ENCODE assay signal across 8 cellular contexts in genomic region chr19:6278740-6279619, GRCh38. TPM values are rescaled to one million over a fixed set of nuclear protein-coding genes. Genes with fewer than 3 reads are reported as not detected.
A peak's percentile ranks its signal among the peaks of the same experiment; 100 is the strongest.
DNase-seq lines count a peak whose midpoint lies in the region; ATAC-seq and TF ChIP-seq lines count a peak whose summit lies in the region.

No MANE protein-coding gene starts in this region.

- H3K9me3 ChIP-seq in esophagus (ENCODE audit: control insufficient read depth in 2 of 2, insufficient read depth in 1 of 2, low read depth in 1 of 2, low read length in 1 of 2) = no peaks in the 10 kb centered on the region
- no peaks in the 10 kb centered on the region for H3K9me3 ChIP-seq in trophoblast cell (ENCODE audit: insufficient read depth, low read depth, low read length)

- no peak overlapping the region for H3K23ac ChIP-seq in trophoblast cell (ENCODE audit: low read length)

- H2BK120ac ChIP-seq in trophoblast cell (ENCODE audit: insufficient read depth, low read length, poor library complexity) = peak overlapping the region; percentile 78

- WGBS in esophagus, 2 donors = 5 to 12% methylated on average over 24 to 36 of the region's 36 CpGs
- no CpG with 5 or more reads among the region's 36 CpGs for WGBS in trophoblast cell (ENCODE audit: extremely low coverage, insufficient coverage, insufficient read length)

- peak overlapping the region; percentile 93 for H4K91ac ChIP-seq in trophoblast cell (ENCODE audit: low read depth, low read length)

- 0 out of 3 replicates have a peak, but pooled peaks have one; percentile 8 for ATAC-seq in SK-N-SH treated with all-trans-retinoic acid at 6 μM for 48 hours
- ATAC-seq in HG03342 (IDR thresholded peaks at IDR 0.05; ENCODE audit: unreplicated experiment) = no peak

- peak overlapping the region; percentile 93 for H3K14ac ChIP-seq in trophoblast cell (ENCODE audit: low read length)

- peak overlapping the region; percentile 20 for H2BK12ac ChIP-seq in trophoblast cell (ENCODE audit: low read length)

- peak overlapping the region; percentile 90 for H2BK5ac ChIP-seq in trophoblast cell (ENCODE audit: low read depth, low read length, poor library complexity)

- peak overlapping the region; percentile 42 for H2AK5ac ChIP-seq in trophoblast cell (ENCODE audit: low read length)

- H3K9ac ChIP-seq in trophoblast cell (ENCODE audit: low read length) = peak overlapping the region; percentile 82

- H3K27ac ChIP-seq in esophagus (ENCODE audit: low read depth in 2 of 2, low read length in 1 of 2) (peak overlapping the region; percentile 48 to 54), trophoblast cell (ENCODE audit: low read depth, low read length) (peak overlapping the region; percentile 48)

- H4K12ac ChIP-seq in trophoblast cell (ENCODE audit: low read depth, low read length) = peak overlapping the region; percentile 89

- H3K4me1 ChIP-seq in esophagus (ENCODE audit: control insufficient read depth in 2 of 2, insufficient read depth in 2 of 2, low read length in 1 of 2) (peaks cover 19 to 24% of the 10 kb centered on the region in 2 donors), trophoblast cell (ENCODE audit: control insufficient read depth in 1 of 2, insufficient read depth in 2 of 2, low read length in 2 of 2) (peaks cover 30 to 34% of the 10 kb centered on the region in 2 experiments)

- H3K18ac ChIP-seq in trophoblast cell (ENCODE audit: low read length) = peak overlapping the region; percentile 88

- peaks cover 8% of the 10 kb centered on the region for H3K79me1 ChIP-seq in trophoblast cell (ENCODE audit: low read length)

- peak overlapping the region; percentile 98 for H3K4ac ChIP-seq in trophoblast cell (ENCODE audit: low read depth, low read length)

- no peaks in the 10 kb centered on the region for H3K27me3 ChIP-seq in esophagus (ENCODE audit: control insufficient read depth in 1 of 2, insufficient read depth in 2 of 2, low read length in 2 of 2)
- H3K27me3 ChIP-seq in trophoblast cell (ENCODE audit: insufficient read depth, low read length) = no peaks in the 10 kb centered on the region

- H3K4me3 ChIP-seq in esophagus (ENCODE audit: low read depth in 1 of 2, low read length in 2 of 2) (peak overlapping the region; percentile 68 to 98), trophoblast cell (ENCODE audit: low read depth, low read length) (peak overlapping the region; percentile 81)

- peak overlapping the region; percentile 66 for H2AFZ ChIP-seq in trophoblast cell (ENCODE audit: insufficient read depth, low read length, poor library complexity)

- peak overlapping the region; percentile 88 for H4K8ac ChIP-seq in trophoblast cell (ENCODE audit: low read depth, low read length)

- DNase-seq in NCI-H1417 (lab: John Stamatoyannopoulos, UW) (peak in 2 of 3 experiments; percentile 20 to 45), NCI-H1417 treated with DMSO at 0.1 percent for 48 hours (lab: John Stamatoyannopoulos, UW) (no peak), trophoblast cell (peak in 1 of 2 donors; percentile 10), NCI-H524 treated with DMSO at 0.1 percent for 48 hours (lab: John Stamatoyannopoulos, UW) (no peak), SIG-M5 treated with dmso at 0.1 percent for 504 hours (lab: John Stamatoyannopoulos, UW; ENCODE audit: unreplicated experiment) (no peak)

- peak overlapping the region; percentile 95 for H3K4me2 ChIP-seq in trophoblast cell (ENCODE audit: low read length)

- peaks cover 33% of the 10 kb centered on the region for H3K79me2 ChIP-seq in trophoblast cell (ENCODE audit: control insufficient read depth, insufficient read depth, low read length, poor library complexity)

- H3K36me3 ChIP-seq in esophagus (ENCODE audit: control insufficient read depth in 2 of 2, insufficient read depth in 2 of 2, low read length in 1 of 2) (peaks cover 0 to 4% of the 10 kb centered on the region in 2 donors), trophoblast cell (ENCODE audit: control insufficient read depth in 1 of 2, insufficient read depth in 2 of 2, low read length in 2 of 2) (peaks cover 3 to 5% of the 10 kb centered on the region in 2 experiments)

TF ChIP-seq in SK-N-SH treated with all-trans-retinoic acid at 6 μM for 48 hours, 23 proteins besides CTCF, POLR2A, EP300 and RAD21:
- TF ChIP-seq ESRRG (CRISPR knock-in tag; IDR thresholded peaks at IDR 0.05) (no peak), TSHZ2 (CRISPR knock-in tag; IDR thresholded peaks at IDR 0.05) (no peak), TOX (CRISPR knock-in tag; IDR thresholded peaks at IDR 0.05; ENCODE audit: borderline replicate concordance) (no peak), ARNTL (CRISPR knock-in tag; IDR thresholded peaks at IDR 0.05; ENCODE audit: borderline replicate concordance, low read depth) (no peak)

RNA-seq across cellular contexts. Expression of gene MLLT1, which starts 0.8 kb away (rescaled TPM):
- 10 to 100 TPM; 15.5 to 16.3 TPM for polyA plus RNA-seq in esophagus
- polyA plus RNA-seq in trophoblast cell (2013) = 225 and 236 TPM in 2 replicates

RNA-seq across cellular contexts. Expression of gene ACER1, which starts 54.4 kb away (rescaled TPM):
- 1 to 10 TPM; 6.2 to 7.4 TPM for polyA plus RNA-seq in esophagus
- polyA plus RNA-seq in trophoblast cell (2013) = 0.18 and 0.21 TPM in 2 replicates

Comparison
In these comparisons a context has a peak if more than half of its experiments do, and no peak if none do; other contexts are left out.
1. DNase-seq: peak in NCI-H1417 (2 of 3); none in NCI-H1417 treated with DMSO at 0.1 percent for 48 hours (single experiment), NCI-H524 treated with DMSO at 0.1 percent for 48 hours (single experiment) and SIG-M5 treated with dmso at 0.1 percent for 504 hours (single experiment).